Comparison of ENCODE assay signal across 11 cellular contexts in genomic region chr21:23016617-23017016, GRCh38.
A peak's percentile ranks its signal among the peaks of the same experiment; 100 is the strongest.
DNase-seq lines count a peak whose midpoint lies in the region; ATAC-seq and TF ChIP-seq lines count a peak whose summit lies in the region.
"Had no signal": no experiment of that assay in that cellular context is flagged by ENCODE, and none has a peak within 500 bp of the region (broad histone marks: within the 10 kb centered on the region; RNA-seq: fewer than 3 reads in every experiment).

No MANE protein-coding gene starts in this region.

- no peak overlapping the region for H3K9ac ChIP-seq in SU-DHL-6 (ENCODE audit: low read length)

- no peaks in the 10 kb centered on the region for H3K9me3 ChIP-seq in SU-DHL-6 (ENCODE audit: insufficient read depth, low read length)
- no peaks in the 10 kb centered on the region for H3K9me3 ChIP-seq in tibial artery
- H3K9me3 ChIP-seq: vagina had no signal

- TF ChIP-seq CTCF in GM23338 (conservative IDR thresholded peaks at IDR 0.05; ENCODE audit: low read depth in 2 of 2) = peak; percentile 62 to 71
- peak; percentile 40 for TF ChIP-seq CTCF in SU-DHL-6 (IDR thresholded peaks at IDR 0.05; ENCODE audit: insufficient read depth, low read length, poor library complexity, severe bottlenecking)
- TF ChIP-seq CTCF in tibial artery (IDR thresholded peaks at IDR 0.05) = no peak

- H3K4me3 ChIP-seq in GM23338 = no peak overlapping the region
- no peak overlapping the region for H3K4me3 ChIP-seq in SU-DHL-6 (ENCODE audit: insufficient read depth, low read length, poor library complexity, severe bottlenecking)
- H3K4me3 ChIP-seq in tibial artery = no peak overlapping the region
- H3K4me3 ChIP-seq: vagina had no signal

- no peak overlapping the region for H3K4me3 Mint-ChIP-seq in GM23338

- DNase-seq in GM23338 (ENCODE audit: low spot score) = peak; percentile 48
- DNase-seq in NAMALWA (ENCODE audit: low spot score) = peak; percentile 75
- DNase-seq in medulla oblongata (ENCODE audit: extremely low spot score) = peak; percentile 32
- DNase-seq in C1 segment of cervical spinal cord (lab: John Stamatoyannopoulos, UW) = no peak
- DNase-seq in tibial artery = no peak
- DNase-seq in activated T-cell treated with anti-CD3 and anti-CD28 coated beads, Interleukin-2, amount 50 U/mL, for 48 hours = no peak
- DNase-seq: activated CD4-positive, alpha-beta T cell treated with anti-CD3 and anti-CD28 coated beads, Interleukin-2, amount 50 U/mL, for 4 hours had no signal

- no peaks in the 10 kb centered on the region for H3K4me1 ChIP-seq in GM23338 (ENCODE audit: insufficient read depth)
- H3K4me1 ChIP-seq in tibial artery = no peaks in the 10 kb centered on the region
- H3K4me1 ChIP-seq: vagina had no signal

- H3K27me3 ChIP-seq in GM23338 (ENCODE audit: insufficient read depth) = no peaks in the 10 kb centered on the region
- no peaks in the 10 kb centered on the region for H3K27me3 ChIP-seq in SU-DHL-6 (ENCODE audit: low read length)
- no peaks in the 10 kb centered on the region for H3K27me3 ChIP-seq in tibial artery
- H3K27me3 ChIP-seq: vagina had no signal

- H3K9me3 Mint-ChIP-seq in GM23338 = no peaks in the 10 kb centered on the region

- no peak overlapping the region for H3K27ac Mint-ChIP-seq in GM23338

- H3K9me2 ChIP-seq in GM23338 (ENCODE audit: insufficient read depth) (no peaks in the 10 kb centered on the region), SU-DHL-6 (replicated peaks; ENCODE audit: insufficient read depth, low read length) (no peaks in the 10 kb centered on the region)

- H4K20me1 ChIP-seq in GM23338 (replicated peaks; ENCODE audit: insufficient read depth) (no peaks in the 10 kb centered on the region), SU-DHL-6 (ENCODE audit: low read depth, low read length) (no peaks in the 10 kb centered on the region)

- no peaks in the 10 kb centered on the region for H3K36me3 Mint-ChIP-seq in GM23338 (ENCODE audit: low read depth)

- H3F3A ChIP-seq in GM23338 (replicated peaks; ENCODE audit: low read depth) (no peaks in the 10 kb centered on the region), SU-DHL-6 (ENCODE audit: insufficient read depth) (no peaks in the 10 kb centered on the region)

- no peaks in the 10 kb centered on the region for H3K36me3 ChIP-seq in GM23338 (ENCODE audit: insufficient read depth)
- no peaks in the 10 kb centered on the region for H3K36me3 ChIP-seq in SU-DHL-6 (ENCODE audit: low read length)
- H3K36me3 ChIP-seq in tibial artery = no peaks in the 10 kb centered on the region
- H3K36me3 ChIP-seq: vagina had no signal

- no peaks in the 10 kb centered on the region for H3K79me2 ChIP-seq in GM23338 (replicated peaks; ENCODE audit: insufficient read depth)
- no peaks in the 10 kb centered on the region for H3K79me2 ChIP-seq in SU-DHL-6 (ENCODE audit: insufficient read depth, low read length)

- ATAC-seq in GM23338 (peak; percentile 82), GM19463 (IDR thresholded peaks at IDR 0.05; ENCODE audit: unreplicated experiment) (no peak)

- H3K4me2 ChIP-seq in GM23338 (no peak overlapping the region), SU-DHL-6 (ENCODE audit: low read depth, low read length, poor library complexity, severe bottlenecking) (no peak overlapping the region)

- H3K27ac ChIP-seq in GM23338 (ENCODE audit: low read depth) = no peak overlapping the region
- no peak overlapping the region for H3K27ac ChIP-seq in SU-DHL-6 (ENCODE audit: low read depth, low read length)
- H3K27ac ChIP-seq in tibial artery = no peak overlapping the region
- H3K27ac ChIP-seq: epithelial cell of prostate, vagina had no signal

- peaks cover 1% of the 10 kb centered on the region for H3K27me3 Mint-ChIP-seq in GM23338 (ENCODE audit: insufficient read depth, low read depth, poor library complexity)

- H2AFZ ChIP-seq in GM23338 (no peak overlapping the region), SU-DHL-6 (ENCODE audit: low read depth, low read length, severe bottlenecking) (peak overlapping the region; percentile 35)

- intact Hi-C loops in tibial artery (cut with DNase I; ENCODE audit: low total_unique reads) = no loop called here

- no peaks in the 10 kb centered on the region for H3K4me1 Mint-ChIP-seq in GM23338

TF ChIP-seq in GM23338, 12 proteins besides CTCF, POLR2A, EP300 and RAD21:
- TF ChIP-seq POLR2AphosphoS5 (IDR thresholded peaks at IDR 0.05; ENCODE audit: low read depth) (no peak), EZH2 (IDR thresholded peaks at IDR 0.05; ENCODE audit: low read depth, unreplicated experiment) (no peak), REST (IDR thresholded peaks at IDR 0.05; ENCODE audit: unreplicated experiment) (no peak), NANOG (IDR thresholded peaks at IDR 0.05; ENCODE audit: borderline replicate concordance) (no peak), ZNF114 (CRISPR knock-in tag; IDR thresholded peaks at IDR 0.05) (no peak), STAT1 (IDR thresholded peaks at IDR 0.05; ENCODE audit: unreplicated experiment) (no peak), ZNF331 (CRISPR knock-in tag; IDR thresholded peaks at IDR 0.05; ENCODE audit: low read depth) (no peak), CREB1 (CRISPR knock-in tag; IDR thresholded peaks at IDR 0.05; ENCODE audit: low read depth) (no peak), EZH2phosphoT487 (IDR thresholded peaks at IDR 0.05; ENCODE audit: unreplicated experiment) (no peak)

Comparison
In these comparisons a context has a peak if more than half of its experiments do, and no peak if none do; other contexts are left out.
1. DNase-seq: peak in GM23338 (single experiment), NAMALWA (single experiment) and medulla oblongata (single experiment); none in C1 segment of cervical spinal cord (0 of 14), tibial artery (0 of 2) and activated T-cell treated with anti-CD3 and anti-CD28 coated beads, Interleukin-2, amount 50 U/mL, for 48 hours (0 of 2).
2. CTCF ChIP-seq: peak in GM23338 (2 of 2) and SU-DHL-6 (single experiment); none in tibial artery (0 of 2).